In genomic region chr4:48779998-48780866, GRCh38 we compare ENCODE assay signal across 8 cellular contexts.
DNase-seq lines count a peak whose midpoint lies in the region; ATAC-seq lines count a peak whose summit lies in the region.

Gene FRYL (minus strand): TSS chr4:48780279. CDS start chr4:48634410, 145,869 bp downstream.

- peak; percentile 88 to 100 (median 98) for DNase-seq in C1 segment of cervical spinal cord (lab: John Stamatoyannopoulos, UW)
- DNase-seq in NCI-H748 treated with DMSO at 0.1 percent for 48 hours (lab: John Stamatoyannopoulos, UW): peak; percentile 97
- peak; percentile 87 to 98 for DNase-seq in activated CD4-positive, alpha-beta T cell treated with anti-CD3 and anti-CD28 coated beads, Interleukin-2, amount 50 U/mL, for 24 hours (ENCODE audit: low read depth in 1 of 2, low spot score in 1 of 2)
- DNase-seq in dedifferentiated amniotic fluid mesenchymal stem cell (ENCODE audit: extremely low spot score): peak; percentile 100
- DNase-seq in left kidney (ENCODE audit: low read depth, low spot score): peak; percentile 100
- DNase-seq in stimulated activated CD4-positive, alpha-beta T cell treated with anti-CD3 and anti-CD28 coated beads, Interleukin-2, amount 100 ng/mL, for 4 hours (ENCODE audit: low read depth): peak; percentile 96

- ATAC-seq in GM19372 (IDR thresholded peaks at IDR 0.05; ENCODE audit: low read depth, unreplicated experiment) (peak; percentile 78), HG03558 (IDR thresholded peaks at IDR 0.05; ENCODE audit: extremely low read depth, unreplicated experiment) (peak; percentile 76)

Comparison
In these comparisons a context has a peak if more than half of its experiments do, and no peak if none do; other contexts are left out.
1. Peak in every context shown above with its lines: DNase-seq and ATAC-seq.